Comparison of ENCODE assay signal across 12 cellular contexts in the genomic region with DNA sequence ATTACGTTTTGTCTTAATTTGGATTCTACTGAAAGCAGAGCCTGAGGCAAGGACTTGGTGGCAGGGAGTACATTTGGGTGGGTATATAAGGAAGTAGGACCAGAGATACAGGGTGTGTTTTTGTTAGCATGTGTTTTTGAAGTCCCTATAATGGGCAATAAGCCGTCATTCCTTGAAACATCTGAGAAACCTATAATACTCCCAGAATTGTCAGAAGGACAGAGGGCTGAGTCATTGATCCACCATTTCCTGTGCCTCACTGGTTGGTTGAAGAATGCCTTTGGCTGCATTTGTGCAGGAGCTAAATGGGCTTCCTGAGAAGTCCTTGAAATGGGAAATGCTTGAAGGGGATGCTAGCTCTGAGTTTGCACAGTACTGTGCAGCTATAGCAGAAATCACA.
DNase-seq lines count a peak whose midpoint lies in the region; ATAC-seq and TF ChIP-seq lines count a peak whose summit lies in the region.
"Had no signal": no experiment of that assay in that cellular context is flagged by ENCODE, and none has a peak within 500 bp of the region (broad histone marks: within the 10 kb centered on the region; RNA-seq: fewer than 3 reads in every experiment).

No MANE protein-coding gene starts in this region.

- peaks cover 0 to 16% of the 10 kb centered on the region in 2 experiments; a peak in 2 of 4 replicates for H3K4me1 ChIP-seq in SK-N-SH (ENCODE audit: control insufficient read depth in 1 of 2, insufficient read depth in 2 of 2, low read depth in 1 of 2, low read length in 1 of 2)

- H3K9me3 ChIP-seq in SK-N-SH: no peaks in the 10 kb centered on the region
- H3K9me3 ChIP-seq: heart right ventricle had no signal

- H3K4me3 ChIP-seq in SK-N-SH (ENCODE audit: low read depth in 2 of 2, low read length in 1 of 2): no peak overlapping the region
- H3K4me3 ChIP-seq: heart right ventricle had no signal

- H3F3A ChIP-seq in SK-N-SH (replicated peaks; ENCODE audit: insufficient read depth): peaks cover 6% of the 10 kb centered on the region

- no peak overlapping the region for H3K4me3 Mint-ChIP-seq in osteocyte (ENCODE audit: unreplicated experiment)
- H3K4me3 Mint-ChIP-seq: brain had no signal

- H3K4me1 Mint-ChIP-seq in osteocyte (ENCODE audit: unreplicated experiment): peaks cover 18% of the 10 kb centered on the region

- WGBS in SK-N-SH (ENCODE audit: low lambda C conversion rate): 42% methylated on average over 2 of the region's 2 CpGs

- ATAC-seq in GM21528 (IDR thresholded peaks at IDR 0.05; ENCODE audit: low FRiP score, unreplicated experiment) (no peak), HG03571 (IDR thresholded peaks at IDR 0.05; ENCODE audit: unreplicated experiment) (no peak)
- ATAC-seq: heart right ventricle had no signal

- peak overlapping the region in 1 of 2 experiments; percentile 72; a peak in 2 of 4 replicates for H3K27ac ChIP-seq in SK-N-SH (ENCODE audit: low read depth in 2 of 2, low read length in 1 of 2)
- H3K27ac ChIP-seq: heart right ventricle had no signal

- H3K9me3 Mint-ChIP-seq in osteocyte (ENCODE audit: unreplicated experiment): no peaks in the 10 kb centered on the region
- H3K9me3 Mint-ChIP-seq: brain had no signal

- H3K9ac ChIP-seq in SK-N-SH: no peak overlapping the region

- peak in 1 of 2 experiments; percentile 38; a peak in 1 of 4 replicates for TF ChIP-seq EP300 in SK-N-SH (IDR thresholded peaks at IDR 0.05; ENCODE audit: borderline replicate concordance in 1 of 2, low read depth in 1 of 2, low read length in 1 of 2)

- no peaks in the 10 kb centered on the region for H3K36me3 Mint-ChIP-seq in osteocyte (ENCODE audit: unreplicated experiment)
- H3K36me3 Mint-ChIP-seq: brain had no signal

- H3K36me3 ChIP-seq in SK-N-SH (replicated peaks in 1 of 2; ENCODE audit: control insufficient read depth in 1 of 2, insufficient read depth in 2 of 2, low read length in 1 of 2): no peaks in the 10 kb centered on the region
- H3K36me3 ChIP-seq: heart right ventricle had no signal

- TF ChIP-seq CTCF in SK-N-SH (IDR thresholded peaks at IDR 0.05): no peak
- TF ChIP-seq CTCF in osteocyte (IDR thresholded peaks at IDR 0.05): no peak

- no peaks in the 10 kb centered on the region for H3K9me2 ChIP-seq in SK-N-SH

- no peaks in the 10 kb centered on the region for H3K27me3 ChIP-seq in SK-N-SH (ENCODE audit: insufficient read depth)
- H3K27me3 ChIP-seq: heart right ventricle had no signal

- CTCF ChIA-PET in SK-N-SH (lab: Yijun Ruan, JAX): no interaction called here

- no peaks in the 10 kb centered on the region for H3K27me3 Mint-ChIP-seq in osteocyte (ENCODE audit: unreplicated experiment)
- H3K27me3 Mint-ChIP-seq: brain had no signal

- DNase-seq in GM04503 (ENCODE audit: low read depth) (peak; percentile 51), SK-N-SH (no peak), fibroblast of peridontal ligament (ENCODE audit: extremely low read depth) (peak; percentile 65), osteocyte (ENCODE audit: extremely low spot score, unreplicated experiment) (no peak), NCI-H1092 treated with DMSO at 0.1 percent for 48 hours (lab: John Stamatoyannopoulos, UW) (no peak)
- DNase-seq in NK-92 treated with Interleukin-12 subunit alpha and Interleukin-12 subunit beta, amount 100 ng/mL, for 24 hours (lab: John Stamatoyannopoulos, UW): no peak
- DNase-seq: activated T-cell treated with anti-CD3 and anti-CD28 coated beads for 4 hours; heart right ventricle; stimulated activated naive CD4-positive, alpha-beta T cell treated with Interleukin-2 at 50 U/mL for 16 hours had no signal

- no peak for TF ChIP-seq RAD21 in SK-N-SH (IDR thresholded peaks at IDR 0.05; ENCODE audit: low read length)

- H3K4me2 ChIP-seq in SK-N-SH: peak overlapping the region; percentile 27; the same call in 1 of the 2 replicates

- POLR2A ChIA-PET in SK-N-SH (lab: Yijun Ruan, JAX): no interaction called here

- H4K20me1 ChIP-seq in SK-N-SH (ENCODE audit: insufficient read depth): no peaks in the 10 kb centered on the region

- no peaks in the 10 kb centered on the region for H3K79me2 ChIP-seq in SK-N-SH (ENCODE audit: insufficient read depth)

- peak overlapping the region; percentile 57 for H3K27ac Mint-ChIP-seq in osteocyte (ENCODE audit: unreplicated experiment)
- H3K27ac Mint-ChIP-seq: brain had no signal

- peak overlapping the region; percentile 71 for H2AFZ ChIP-seq in SK-N-SH (ENCODE audit: low read depth)

TF ChIP-seq in SK-N-SH, 30 proteins besides CTCF, POLR2A, EP300 and RAD21:
- TF ChIP-seq TCF12 (IDR thresholded peaks at IDR 0.05) (peak; percentile 56), RXRA (IDR thresholded peaks at IDR 0.05; ENCODE audit: borderline replicate concordance, low read depth) (no peak), SIN3A (IDR thresholded peaks at IDR 0.05; ENCODE audit: borderline replicate concordance, low read depth, low read length) (no peak), NFIC (IDR thresholded peaks at IDR 0.05; ENCODE audit: borderline replicate concordance) (peak; percentile 29; the same call in 1 of the 2 replicates), TAF1 (IDR thresholded peaks at IDR 0.05; ENCODE audit: borderline replicate concordance, low read depth, low read length) (no peak), RFX5 (IDR thresholded peaks at IDR 0.05; ENCODE audit: low read length) (no peak), JUND (IDR thresholded peaks at IDR 0.05) (peak; percentile 79), CHD2 (IDR thresholded peaks at IDR 0.05; ENCODE audit: low read length, partially characterized antibody) (no peak), FOSL2 (IDR thresholded peaks at IDR 0.05; ENCODE audit: borderline replicate concordance, low read depth) (peak; percentile 77), FOXJ3 (CRISPR knock-in tag; IDR thresholded peaks at IDR 0.05) (no peak), GABPA (IDR thresholded peaks at IDR 0.05; ENCODE audit: low read depth) (no peak), FOXM1 (IDR thresholded peaks at IDR 0.05; ENCODE audit: low read depth) (no peak), NRF1 (IDR thresholded peaks at IDR 0.05; ENCODE audit: low read depth, low read length) (no peak), GATA2 (CRISPR knock-in tag; IDR thresholded peaks at IDR 0.05) (no peak)
- TF ChIP-seq, protein P1, sequence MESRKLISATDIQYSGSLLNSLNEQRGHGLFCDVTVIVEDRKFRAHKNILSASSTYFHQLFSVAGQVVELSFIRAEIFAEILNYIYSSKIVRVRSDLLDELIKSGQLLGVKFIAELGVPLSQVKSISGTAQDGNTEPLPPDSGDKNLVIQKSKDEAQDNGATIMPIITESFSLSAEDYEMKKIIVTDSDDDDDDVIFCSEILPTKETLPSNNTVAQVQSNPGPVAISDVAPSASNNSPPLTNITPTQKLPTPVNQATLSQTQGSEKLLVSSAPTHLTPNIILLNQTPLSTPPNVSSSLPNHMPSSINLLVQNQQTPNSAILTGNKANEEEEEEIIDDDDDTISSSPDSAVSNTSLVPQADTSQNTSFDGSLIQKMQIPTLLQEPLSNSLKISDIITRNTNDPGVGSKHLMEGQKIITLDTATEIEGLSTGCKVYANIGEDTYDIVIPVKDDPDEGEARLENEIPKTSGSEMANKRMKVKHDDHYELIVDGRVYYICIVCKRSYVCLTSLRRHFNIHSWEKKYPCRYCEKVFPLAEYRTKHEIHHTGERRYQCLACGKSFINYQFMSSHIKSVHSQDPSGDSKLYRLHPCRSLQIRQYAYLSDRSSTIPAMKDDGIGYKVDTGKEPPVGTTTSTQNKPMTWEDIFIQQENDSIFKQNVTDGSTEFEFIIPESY (IDR thresholded peaks at IDR 0.05; ENCODE audit: borderline replicate concordance, low read depth): no peak
- TF ChIP-seq, protein P2, sequence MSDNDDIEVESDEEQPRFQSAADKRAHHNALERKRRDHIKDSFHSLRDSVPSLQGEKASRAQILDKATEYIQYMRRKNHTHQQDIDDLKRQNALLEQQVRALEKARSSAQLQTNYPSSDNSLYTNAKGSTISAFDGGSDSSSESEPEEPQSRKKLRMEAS (IDR thresholded peaks at IDR 0.05; ENCODE audit: low read depth): peak; percentile 49; the same call in 1 of the 2 replicates
- TF ChIP-seq, protein P3, sequence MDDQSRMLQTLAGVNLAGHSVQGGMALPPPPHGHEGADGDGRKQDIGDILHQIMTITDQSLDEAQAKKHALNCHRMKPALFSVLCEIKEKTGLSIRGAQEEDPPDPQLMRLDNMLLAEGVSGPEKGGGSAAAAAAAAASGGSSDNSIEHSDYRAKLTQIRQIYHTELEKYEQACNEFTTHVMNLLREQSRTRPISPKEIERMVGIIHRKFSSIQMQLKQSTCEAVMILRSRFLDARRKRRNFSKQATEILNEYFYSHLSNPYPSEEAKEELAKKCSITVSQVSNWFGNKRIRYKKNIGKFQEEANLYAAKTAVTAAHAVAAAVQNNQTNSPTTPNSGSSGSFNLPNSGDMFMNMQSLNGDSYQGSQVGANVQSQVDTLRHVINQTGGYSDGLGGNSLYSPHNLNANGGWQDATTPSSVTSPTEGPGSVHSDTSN (IDR thresholded peaks at IDR 0.05): peak; percentile 73
- TF ChIP-seq, protein P4, sequence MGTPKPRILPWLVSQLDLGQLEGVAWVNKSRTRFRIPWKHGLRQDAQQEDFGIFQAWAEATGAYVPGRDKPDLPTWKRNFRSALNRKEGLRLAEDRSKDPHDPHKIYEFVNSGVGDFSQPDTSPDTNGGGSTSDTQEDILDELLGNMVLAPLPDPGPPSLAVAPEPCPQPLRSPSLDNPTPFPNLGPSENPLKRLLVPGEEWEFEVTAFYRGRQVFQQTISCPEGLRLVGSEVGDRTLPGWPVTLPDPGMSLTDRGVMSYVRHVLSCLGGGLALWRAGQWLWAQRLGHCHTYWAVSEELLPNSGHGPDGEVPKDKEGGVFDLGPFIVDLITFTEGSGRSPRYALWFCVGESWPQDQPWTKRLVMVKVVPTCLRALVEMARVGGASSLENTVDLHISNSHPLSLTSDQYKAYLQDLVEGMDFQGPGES (IDR thresholded peaks at IDR 0.05; ENCODE audit: low read depth, low read length): no peak

Comparison
In these comparisons a context has a peak if more than half of its experiments do, and no peak if none do; other contexts are left out.
1. DNase-seq: peak in GM04503 (single experiment) and fibroblast of peridontal ligament (single experiment); none in SK-N-SH (single experiment), osteocyte (single experiment), NCI-H1092 treated with DMSO at 0.1 percent for 48 hours (single experiment) and NK-92 treated with Interleukin-12 subunit alpha and Interleukin-12 subunit beta, amount 100 ng/mL, for 24 hours (single experiment).